ENCODE assay signal across 1 cellular context in genomic region chr21:36069713-36070573, GRCh38.
TF ChIP-seq lines count a peak whose summit lies in the region.

Gene CBR1, plus strand, starts transcription at chr21:36070024. Its CDS starts 92 bp downstream, at chr21:36070116.

TF ChIP-seq in HepG2, 621 proteins besides CTCF, POLR2A, EP300 and RAD21 (continued from another document and continues in another):
- TF ChIP-seq MXD4 (CRISPR knock-in tag; IDR thresholded peaks at IDR 0.05) (no peak; the same call in 1 of the 2 replicates), RNF2 (conservative IDR thresholded peaks at IDR 0.05; ENCODE audit: low read depth) (0 out of 2 replicates have a peak, but pooled peaks have one; percentile 28), TSC22D2 (CRISPR knock-in tag; IDR thresholded peaks at IDR 0.05; ENCODE audit: borderline replicate concordance) (no peak), ETV6 (CRISPR knock-in tag; conservative IDR thresholded peaks at IDR 0.05) (no peak), NR2F6 (IDR thresholded peaks at IDR 0.05) (no peak), NR2F6 (CRISPR knock-in tag; IDR thresholded peaks at IDR 0.05) (no peak), ZNF678 (CRISPR knock-in tag; IDR thresholded peaks at IDR 0.05) (no peak), ELF3 (CRISPR knock-in tag; IDR thresholded peaks at IDR 0.05) (no peak; the same call in 1 of the 2 replicates), ZNF496 (CRISPR knock-in tag; IDR thresholded peaks at IDR 0.05; ENCODE audit: insufficient replicate concordance) (no peak), SNAPC4 (CRISPR knock-in tag; IDR thresholded peaks at IDR 0.05) (no peak), MBNL3 (CRISPR knock-in tag; conservative IDR thresholded peaks at IDR 0.05) (no peak), ZNF510 (CRISPR knock-in tag; IDR thresholded peaks at IDR 0.05; ENCODE audit: low read depth) (no peak), ZSCAN9 (CRISPR knock-in tag; IDR thresholded peaks at IDR 0.05; ENCODE audit: borderline replicate concordance) (no peak), ZNF337 (CRISPR knock-in tag; IDR thresholded peaks at IDR 0.05; ENCODE audit: borderline replicate concordance, low read depth) (no peak), POGK (CRISPR knock-in tag; conservative IDR thresholded peaks at IDR 0.05) (0 out of 2 replicates have a peak, but pooled peaks have one; percentile 58), ZNF572 (CRISPR knock-in tag; IDR thresholded peaks at IDR 0.05) (0 out of 2 replicates have a peak, but pooled peaks have one; percentile 86), POGZ (CRISPR knock-in tag; IDR thresholded peaks at IDR 0.05) (peak; percentile 77), NFIB (CRISPR knock-in tag; IDR thresholded peaks at IDR 0.05; ENCODE audit: borderline replicate concordance) (no peak), ZNF460 (CRISPR knock-in tag; IDR thresholded peaks at IDR 0.05; ENCODE audit: borderline replicate concordance) (0 out of 2 replicates have a peak, but pooled peaks have one; percentile 24), ZNF274 (CRISPR knock-in tag; IDR thresholded peaks at IDR 0.05) (peak; percentile 57), ZNF484 (CRISPR knock-in tag; IDR thresholded peaks at IDR 0.05; ENCODE audit: borderline replicate concordance, low read depth) (no peak), BCLAF1 (IDR thresholded peaks at IDR 0.05) (no peak), ZNF430 (CRISPR knock-in tag; IDR thresholded peaks at IDR 0.05) (0 out of 2 replicates have a peak, but pooled peaks have one; percentile 43), RBAK (CRISPR knock-in tag; IDR thresholded peaks at IDR 0.05) (no peak), ZFYVE20 (CRISPR knock-in tag; IDR thresholded peaks at IDR 0.05; ENCODE audit: borderline replicate concordance, low read depth) (no peak), CCAR2 (optimal IDR thresholded peaks at IDR 0.05; ENCODE audit: low read depth, low read length) (no peak), ZSCAN21 (CRISPR knock-in tag; IDR thresholded peaks at IDR 0.05; ENCODE audit: borderline replicate concordance) (peak; percentile 82), BORCS8-MEF2B (CRISPR knock-in tag; IDR thresholded peaks at IDR 0.05) (peak; percentile 57), NCOA5 (CRISPR knock-in tag; IDR thresholded peaks at IDR 0.05) (no peak), ZFP82 (CRISPR knock-in tag; IDR thresholded peaks at IDR 0.05; ENCODE audit: borderline replicate concordance) (0 out of 2 replicates have a peak, but pooled peaks have one; percentile 39)
- TF ChIP-seq, protein P1, sequence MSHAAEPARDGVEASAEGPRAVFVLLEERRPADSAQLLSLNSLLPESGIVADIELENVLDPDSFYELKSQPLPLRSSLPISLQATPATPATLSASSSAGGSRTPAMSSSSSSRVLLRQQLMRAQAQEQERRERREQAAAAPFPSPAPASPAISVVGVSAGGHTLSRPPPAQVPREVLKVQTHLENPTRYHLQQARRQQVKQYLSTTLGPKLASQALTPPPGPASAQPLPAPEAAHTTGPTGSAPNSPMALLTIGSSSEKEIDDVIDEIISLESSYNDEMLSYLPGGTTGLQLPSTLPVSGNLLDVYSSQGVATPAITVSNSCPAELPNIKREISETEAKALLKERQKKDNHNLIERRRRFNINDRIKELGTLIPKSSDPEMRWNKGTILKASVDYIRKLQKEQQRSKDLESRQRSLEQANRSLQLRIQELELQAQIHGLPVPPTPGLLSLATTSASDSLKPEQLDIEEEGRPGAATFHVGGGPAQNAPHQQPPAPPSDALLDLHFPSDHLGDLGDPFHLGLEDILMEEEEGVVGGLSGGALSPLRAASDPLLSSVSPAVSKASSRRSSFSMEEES (CRISPR knock-in tag; IDR thresholded peaks at IDR 0.05), result 0 out of 2 replicates have a peak, but pooled peaks have one; percentile 23
- TF ChIP-seq, protein P2, sequence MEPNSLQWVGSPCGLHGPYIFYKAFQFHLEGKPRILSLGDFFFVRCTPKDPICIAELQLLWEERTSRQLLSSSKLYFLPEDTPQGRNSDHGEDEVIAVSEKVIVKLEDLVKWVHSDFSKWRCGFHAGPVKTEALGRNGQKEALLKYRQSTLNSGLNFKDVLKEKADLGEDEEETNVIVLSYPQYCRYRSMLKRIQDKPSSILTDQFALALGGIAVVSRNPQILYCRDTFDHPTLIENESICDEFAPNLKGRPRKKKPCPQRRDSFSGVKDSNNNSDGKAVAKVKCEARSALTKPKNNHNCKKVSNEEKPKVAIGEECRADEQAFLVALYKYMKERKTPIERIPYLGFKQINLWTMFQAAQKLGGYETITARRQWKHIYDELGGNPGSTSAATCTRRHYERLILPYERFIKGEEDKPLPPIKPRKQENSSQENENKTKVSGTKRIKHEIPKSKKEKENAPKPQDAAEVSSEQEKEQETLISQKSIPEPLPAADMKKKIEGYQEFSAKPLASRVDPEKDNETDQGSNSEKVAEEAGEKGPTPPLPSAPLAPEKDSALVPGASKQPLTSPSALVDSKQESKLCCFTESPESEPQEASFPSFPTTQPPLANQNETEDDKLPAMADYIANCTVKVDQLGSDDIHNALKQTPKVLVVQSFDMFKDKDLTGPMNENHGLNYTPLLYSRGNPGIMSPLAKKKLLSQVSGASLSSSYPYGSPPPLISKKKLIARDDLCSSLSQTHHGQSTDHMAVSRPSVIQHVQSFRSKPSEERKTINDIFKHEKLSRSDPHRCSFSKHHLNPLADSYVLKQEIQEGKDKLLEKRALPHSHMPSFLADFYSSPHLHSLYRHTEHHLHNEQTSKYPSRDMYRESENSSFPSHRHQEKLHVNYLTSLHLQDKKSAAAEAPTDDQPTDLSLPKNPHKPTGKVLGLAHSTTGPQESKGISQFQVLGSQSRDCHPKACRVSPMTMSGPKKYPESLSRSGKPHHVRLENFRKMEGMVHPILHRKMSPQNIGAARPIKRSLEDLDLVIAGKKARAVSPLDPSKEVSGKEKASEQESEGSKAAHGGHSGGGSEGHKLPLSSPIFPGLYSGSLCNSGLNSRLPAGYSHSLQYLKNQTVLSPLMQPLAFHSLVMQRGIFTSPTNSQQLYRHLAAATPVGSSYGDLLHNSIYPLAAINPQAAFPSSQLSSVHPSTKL (CRISPR knock-in tag; IDR thresholded peaks at IDR 0.05), result no peak
- TF ChIP-seq, protein P3, sequence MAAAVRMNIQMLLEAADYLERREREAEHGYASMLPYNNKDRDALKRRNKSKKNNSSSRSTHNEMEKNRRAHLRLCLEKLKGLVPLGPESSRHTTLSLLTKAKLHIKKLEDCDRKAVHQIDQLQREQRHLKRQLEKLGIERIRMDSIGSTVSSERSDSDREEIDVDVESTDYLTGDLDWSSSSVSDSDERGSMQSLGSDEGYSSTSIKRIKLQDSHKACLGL (CRISPR knock-in tag; IDR thresholded peaks at IDR 0.05), result peak; percentile 77; the same call in 1 of the 2 replicates
- TF ChIP-seq, protein P4, sequence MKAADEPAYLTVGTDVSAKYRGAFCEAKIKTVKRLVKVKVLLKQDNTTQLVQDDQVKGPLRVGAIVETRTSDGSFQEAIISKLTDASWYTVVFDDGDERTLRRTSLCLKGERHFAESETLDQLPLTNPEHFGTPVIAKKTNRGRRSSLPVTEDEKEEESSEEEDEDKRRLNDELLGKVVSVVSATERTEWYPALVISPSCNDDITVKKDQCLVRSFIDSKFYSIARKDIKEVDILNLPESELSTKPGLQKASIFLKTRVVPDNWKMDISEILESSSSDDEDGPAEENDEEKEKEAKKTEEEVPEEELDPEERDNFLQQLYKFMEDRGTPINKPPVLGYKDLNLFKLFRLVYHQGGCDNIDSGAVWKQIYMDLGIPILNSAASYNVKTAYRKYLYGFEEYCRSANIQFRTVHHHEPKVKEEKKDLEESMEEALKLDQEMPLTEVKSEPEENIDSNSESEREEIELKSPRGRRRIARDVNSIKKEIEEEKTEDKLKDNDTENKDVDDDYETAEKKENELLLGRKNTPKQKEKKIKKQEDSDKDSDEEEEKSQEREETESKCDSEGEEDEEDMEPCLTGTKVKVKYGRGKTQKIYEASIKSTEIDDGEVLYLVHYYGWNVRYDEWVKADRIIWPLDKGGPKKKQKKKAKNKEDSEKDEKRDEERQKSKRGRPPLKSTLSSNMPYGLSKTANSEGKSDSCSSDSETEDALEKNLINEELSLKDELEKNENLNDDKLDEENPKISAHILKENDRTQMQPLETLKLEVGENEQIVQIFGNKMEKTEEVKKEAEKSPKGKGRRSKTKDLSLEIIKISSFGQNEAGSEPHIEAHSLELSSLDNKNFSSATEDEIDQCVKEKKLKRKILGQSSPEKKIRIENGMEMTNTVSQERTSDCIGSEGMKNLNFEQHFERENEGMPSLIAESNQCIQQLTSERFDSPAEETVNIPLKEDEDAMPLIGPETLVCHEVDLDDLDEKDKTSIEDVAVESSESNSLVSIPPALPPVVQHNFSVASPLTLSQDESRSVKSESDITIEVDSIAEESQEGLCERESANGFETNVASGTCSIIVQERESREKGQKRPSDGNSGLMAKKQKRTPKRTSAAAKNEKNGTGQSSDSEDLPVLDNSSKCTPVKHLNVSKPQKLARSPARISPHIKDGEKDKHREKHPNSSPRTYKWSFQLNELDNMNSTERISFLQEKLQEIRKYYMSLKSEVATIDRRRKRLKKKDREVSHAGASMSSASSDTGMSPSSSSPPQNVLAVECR (CRISPR knock-in tag; IDR thresholded peaks at IDR 0.05; ENCODE audit: borderline replicate concordance), result peak; percentile 66
- TF ChIP-seq, protein P5, sequence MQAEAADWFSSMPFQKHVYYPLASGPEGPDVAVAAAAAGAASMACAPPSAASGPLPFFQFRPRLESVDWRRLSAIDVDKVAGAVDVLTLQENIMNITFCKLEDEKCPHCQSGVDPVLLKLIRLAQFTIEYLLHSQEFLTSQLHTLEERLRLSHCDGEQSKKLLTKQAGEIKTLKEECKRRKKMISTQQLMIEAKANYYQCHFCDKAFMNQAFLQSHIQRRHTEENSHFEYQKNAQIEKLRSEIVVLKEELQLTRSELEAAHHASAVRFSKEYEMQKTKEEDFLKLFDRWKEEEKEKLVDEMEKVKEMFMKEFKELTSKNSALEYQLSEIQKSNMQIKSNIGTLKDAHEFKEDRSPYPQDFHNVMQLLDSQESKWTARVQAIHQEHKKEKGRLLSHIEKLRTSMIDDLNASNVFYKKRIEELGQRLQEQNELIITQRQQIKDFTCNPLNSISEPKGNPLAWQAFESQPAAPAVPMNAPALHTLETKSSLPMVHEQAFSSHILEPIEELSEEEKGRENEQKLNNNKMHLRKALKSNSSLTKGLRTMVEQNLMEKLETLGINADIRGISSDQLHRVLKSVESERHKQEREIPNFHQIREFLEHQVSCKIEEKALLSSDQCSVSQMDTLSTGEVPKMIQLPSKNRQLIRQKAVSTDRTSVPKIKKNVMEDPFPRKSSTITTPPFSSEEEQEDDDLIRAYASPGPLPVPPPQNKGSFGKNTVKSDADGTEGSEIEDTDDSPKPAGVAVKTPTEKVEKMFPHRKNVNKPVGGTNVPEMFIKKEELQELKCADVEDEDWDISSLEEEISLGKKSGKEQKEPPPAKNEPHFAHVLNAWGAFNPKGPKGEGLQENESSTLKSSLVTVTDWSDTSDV (CRISPR knock-in tag; IDR thresholded peaks at IDR 0.05), result peak; percentile 74; the same call in 1 of the 2 replicates
